9 cellular contexts compared by ENCODE assay signal in genomic region chr9:131709741-131710499, GRCh38. TPM values are rescaled to one million over a fixed set of nuclear protein-coding genes. Genes with fewer than 3 reads are reported as not detected.
DNase-seq lines count a peak whose midpoint lies in the region; ATAC-seq and TF ChIP-seq lines count a peak whose summit lies in the region.
"Had no signal": no experiment of that assay in that cellular context is flagged by ENCODE, and none has a peak within 500 bp of the region (broad histone marks: within the 10 kb centered on the region; RNA-seq: fewer than 3 reads in every experiment).

No MANE protein-coding gene starts in this region.

- H3K9me3 ChIP-seq in thyroid gland, result no peaks in the 10 kb centered on the region
- H3K9me3 ChIP-seq: SJSA1 had no signal

- intact Hi-C loops in thyroid gland (cut with DNase I), result no loop called here

- ATAC-seq in GM18502 (IDR thresholded peaks at IDR 0.05; ENCODE audit: poor library complexity, unreplicated experiment) (peak; percentile 70), HG02678 (IDR thresholded peaks at IDR 0.05; ENCODE audit: unreplicated experiment) (peak; percentile 54), HG03025 (IDR thresholded peaks at IDR 0.05; ENCODE audit: low FRiP score, unreplicated experiment) (no peak)

- H3K36me3 ChIP-seq in thyroid gland, result no peaks in the 10 kb centered on the region
- H3K36me3 ChIP-seq: SJSA1 had no signal

- peak overlapping the region; percentile 2 to 77 (median 66) for H3K27ac ChIP-seq in thyroid gland
- H3K27ac ChIP-seq: SJSA1 had no signal

- peaks cover 28 to 82% of the 10 kb centered on the region in 2 donors for H3K4me1 ChIP-seq in thyroid gland

- DNase-seq in T-helper 2 cell, result peak in 3 of 5 experiments; percentile 42 to 81 (median 49)
- DNase-seq in fibroblast of mammary gland (ENCODE audit: low read depth), result peak; percentile 59
- DNase-seq in thyroid gland, result no peak
- no peak for DNase-seq in NCI-H2029 treated with DMSO at 0.1 percent for 48 hours (lab: John Stamatoyannopoulos, UW)
- no peak for DNase-seq in RKO (ENCODE audit: low spot score)

- H3K4me3 ChIP-seq in fibroblast of mammary gland (ENCODE audit: control insufficient read depth, low read depth, low read length) (no peak overlapping the region), thyroid gland (replicated peaks in 1 of 3) (no peak overlapping the region)
- H3K4me3 ChIP-seq: SJSA1 had no signal

- TF ChIP-seq POLR2A in thyroid gland (IDR thresholded peaks at IDR 0.05), result no peak

- 56 to 63% methylated on average over 11 of the region's 11 CpGs for WGBS in thyroid gland, 2 donors

- no peaks in the 10 kb centered on the region for H3K27me3 ChIP-seq in thyroid gland
- H3K27me3 ChIP-seq: SJSA1 had no signal

- TF ChIP-seq CTCF in fibroblast of mammary gland (conservative IDR thresholded peaks at IDR 0.05; ENCODE audit: control insufficient read depth, insufficient read depth, low read depth, low read length), result no peak
- no peak for TF ChIP-seq CTCF in thyroid gland (IDR thresholded peaks at IDR 0.05)

RNA-seq across cellular contexts. Expression of gene RAPGEF1, which starts 30.0 kb away (rescaled TPM):
- 10 to 100 TPM; 39.6 to 52.5 (median 44.9) TPM for total RNA-seq in thyroid gland

Comparison
In these comparisons a context has a peak if more than half of its experiments do, and no peak if none do; other contexts are left out.
1. DNase-seq: peak in T-helper 2 cell (3 of 5) and fibroblast of mammary gland (single experiment); none in thyroid gland (0 of 2), NCI-H2029 treated with DMSO at 0.1 percent for 48 hours (single experiment) and RKO (single experiment).